ENCODE assay signal across 1 cellular context in genomic region chr1:165815725-165816124, GRCh38.
TF ChIP-seq lines count a peak whose summit lies in the region.

No MANE protein-coding gene starts in this region.

TF ChIP-seq in WTC11, 78 proteins besides CTCF, POLR2A, EP300 and RAD21 (continued from another document):
- TF ChIP-seq ZBTB21 (CRISPR knock-in tag; IDR thresholded peaks at IDR 0.05; ENCODE audit: borderline replicate concordance) (no peak), GABPB1 (CRISPR knock-in tag; IDR thresholded peaks at IDR 0.05) (no peak), TEAD4 (CRISPR knock-in tag; IDR thresholded peaks at IDR 0.05) (no peak), SMAD4 (CRISPR knock-in tag; IDR thresholded peaks at IDR 0.05) (no peak), STAT6 (CRISPR knock-in tag; conservative IDR thresholded peaks at IDR 0.05; ENCODE audit: low read depth) (no peak), PRDM15 (CRISPR knock-in tag; IDR thresholded peaks at IDR 0.05) (no peak), TEAD1 (CRISPR knock-in tag; IDR thresholded peaks at IDR 0.05) (no peak), ZNF219 (CRISPR knock-in tag; IDR thresholded peaks at IDR 0.05; ENCODE audit: borderline replicate concordance) (no peak), ZNF396 (CRISPR knock-in tag; IDR thresholded peaks at IDR 0.05; ENCODE audit: borderline replicate concordance) (no peak), RORB (CRISPR knock-in tag; IDR thresholded peaks at IDR 0.05) (no peak), NFATC4 (CRISPR knock-in tag; IDR thresholded peaks at IDR 0.05) (no peak), E2F5 (CRISPR knock-in tag; IDR thresholded peaks at IDR 0.05) (no peak), ZMAT4 (CRISPR knock-in tag; IDR thresholded peaks at IDR 0.05) (no peak), CREM (CRISPR knock-in tag; IDR thresholded peaks at IDR 0.05) (no peak), ZNF281 (CRISPR knock-in tag; IDR thresholded peaks at IDR 0.05) (no peak), FOXK1 (CRISPR knock-in tag; IDR thresholded peaks at IDR 0.05) (no peak), ZSCAN18 (CRISPR knock-in tag; IDR thresholded peaks at IDR 0.05) (no peak)
